In the genomic region with DNA sequence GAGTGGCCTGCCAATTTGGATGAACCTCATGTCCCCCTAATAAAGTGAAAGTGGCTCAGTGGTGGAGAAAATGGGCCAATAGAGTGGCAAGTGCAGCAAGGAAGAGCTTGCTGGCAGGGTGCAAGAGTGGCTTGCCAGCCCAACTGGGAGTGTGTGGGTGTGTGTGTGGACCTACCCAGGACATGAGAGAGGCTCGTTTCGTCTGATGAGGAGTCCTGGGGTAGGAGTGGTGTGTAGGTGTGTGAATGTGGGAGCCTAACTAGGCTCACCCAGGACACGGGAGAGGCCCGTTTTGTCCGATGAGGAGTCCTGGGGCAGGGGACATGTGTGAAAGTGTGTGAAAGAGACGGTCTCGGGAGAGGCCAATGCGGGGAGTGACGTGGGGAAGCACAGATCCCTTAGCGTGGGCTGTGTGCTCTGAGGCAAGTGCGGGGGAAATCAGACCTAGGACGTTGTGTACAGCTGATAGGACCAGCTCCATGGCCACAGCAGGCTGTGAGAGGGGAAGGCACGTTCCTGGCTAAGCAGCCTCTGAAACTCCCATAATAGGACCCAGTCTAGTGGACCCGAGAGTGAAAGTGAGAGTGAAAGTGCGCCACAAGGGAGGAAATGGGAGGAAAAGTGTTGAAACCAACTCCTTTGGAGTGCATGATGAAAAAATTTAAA, we compare ENCODE assay signal across 10 cellular contexts. TPM values are rescaled to one million over a fixed set of nuclear protein-coding genes. Genes with fewer than 3 reads are reported as not detected.
DNase-seq lines count a peak whose midpoint lies in the region; ATAC-seq and TF ChIP-seq lines count a peak whose summit lies in the region.
"Had no signal": no experiment of that assay in that cellular context is flagged by ENCODE, and none has a peak within 500 bp of the region (broad histone marks: within the 10 kb centered on the region; RNA-seq: fewer than 3 reads in every experiment).

No MANE protein-coding gene starts in this region.

- 63 to 71% methylated on average over 7 to 11 of the region's 15 CpGs for WGBS in body of pancreas, 2 donors

- TF ChIP-seq POLR2A in body of pancreas (IDR thresholded peaks at IDR 0.05) (no peak), vagina (IDR thresholded peaks at IDR 0.05) (no peak)

- CTCF ChIA-PET in RWPE1 (lab: Yijun Ruan, JAX), result no interaction called here

- H3K9me3 ChIP-seq in body of pancreas (no peaks in the 10 kb centered on the region), vagina (no peaks in the 10 kb centered on the region)

- H3K4me1 ChIP-seq in body of pancreas (no peaks in the 10 kb centered on the region), vagina (peaks cover 22% of the 10 kb centered on the region)

- H3K4me3 ChIP-seq in body of pancreas (no peak overlapping the region), vagina (peak overlapping the region; percentile 38 to 43)

- H3K36me3 ChIP-seq in body of pancreas (replicated peaks in 1 of 2; ENCODE audit: insufficient read depth in 1 of 2, low read depth in 2 of 2) (no peaks in the 10 kb centered on the region), vagina (no peaks in the 10 kb centered on the region)

- H3K27ac ChIP-seq in body of pancreas (peak overlapping the region in 2 of 4 donors; percentile 61 to 81), vagina (peak overlapping the region; percentile 60), RWPE1 (no peak overlapping the region)

- peak; percentile 8 for DNase-seq in stimulated activated CD4-positive, alpha-beta T cell treated with anti-CD3 and anti-CD28 coated beads, Interleukin-4, amount 100 ng/mL, for 24 hours
- no peak for DNase-seq in stimulated activated CD4-positive, alpha-beta T cell treated with anti-CD3 and anti-CD28 coated beads, Interleukin-2, amount 100 ng/mL, for 48 hours
- DNase-seq in body of pancreas (no peak), medulla oblongata (ENCODE audit: extremely low spot score) (peak; percentile 30), vagina (ENCODE audit: extremely low spot score in 2 of 2) (no peak), NCI-H1417 (lab: John Stamatoyannopoulos, UW) (no peak), RWPE1 (ENCODE audit: low spot score) (no peak), OCI-M2 (lab: John Stamatoyannopoulos, UW; ENCODE audit: unreplicated experiment) (no peak)
- DNase-seq: GDM1 had no signal

- POLR2A ChIA-PET in RWPE1 (lab: Yijun Ruan, JAX; ENCODE audit: low non-redundant PET), result no interaction called here

- H3K27me3 ChIP-seq in body of pancreas, result no peaks in the 10 kb centered on the region
- no peaks in the 10 kb centered on the region for H3K27me3 ChIP-seq in vagina

- TF ChIP-seq CTCF in body of pancreas (IDR thresholded peaks at IDR 0.05) (no peak), vagina (IDR thresholded peaks at IDR 0.05) (no peak), RWPE1 (conservative IDR thresholded peaks at IDR 0.05; ENCODE audit: low read depth) (no peak)

- ATAC-seq in body of pancreas, result peak; percentile 33

- intact Hi-C loops in body of pancreas (cut with DNase I) (no loop called here), vagina (cut with DNase I) (no loop called here)

RNA-seq across cellular contexts. Expression of a gene that starts 5.3 kb away (rescaled TPM):
- not detected for total RNA-seq in body of pancreas
- total RNA-seq in vagina, result not detected
- total RNA-seq: neural crest cell had no signal

RNA-seq across cellular contexts. Expression of a gene that starts 13.1 kb away (rescaled TPM):
- total RNA-seq in body of pancreas, result not detected
- not detected for total RNA-seq in vagina
- total RNA-seq: neural crest cell had no signal

RNA-seq across cellular contexts. Expression of a gene that starts 22.6 kb away (rescaled TPM):
- total RNA-seq in body of pancreas (not detected), vagina (not detected)
- total RNA-seq: neural crest cell had no signal

RNA-seq across cellular contexts. Expression of a gene that starts 39.1 kb away (rescaled TPM):
- total RNA-seq in body of pancreas, result 10 to 100 TPM in 1 of 2 donors, 1 to 10 TPM in 1; 3.0 to 16.3 TPM
- 18.9 TPM for total RNA-seq in vagina

RNA-seq across cellular contexts. Expression of a gene that starts 44.2 kb away (rescaled TPM):
- total RNA-seq in body of pancreas, result not detected
- total RNA-seq in vagina, result 1.5 TPM

Comparison
In these comparisons a context has a peak if more than half of its experiments do, and no peak if none do; other contexts are left out.
1. DNase-seq: peak in stimulated activated CD4-positive, alpha-beta T cell treated with anti-CD3 and anti-CD28 coated beads, Interleukin-4, amount 100 ng/mL, for 24 hours (single experiment) and medulla oblongata (single experiment); none in stimulated activated CD4-positive, alpha-beta T cell treated with anti-CD3 and anti-CD28 coated beads, Interleukin-2, amount 100 ng/mL, for 48 hours (0 of 2), body of pancreas (0 of 4), vagina (0 of 2), NCI-H1417 (0 of 3), RWPE1 (single experiment) and OCI-M2 (single experiment).
2. H3K4me3 ChIP-seq: peak in vagina (2 of 2); none in body of pancreas (0 of 2).